30 cellular contexts compared by ENCODE assay signal in genomic region chr4:6208416-6208815, GRCh38. TPM values are rescaled to one million over a fixed set of nuclear protein-coding genes. Genes with fewer than 3 reads are reported as not detected.
"Had no signal": no experiment of that assay in that cellular context is flagged by ENCODE, and none has a peak within 500 bp of the region (broad histone marks: within the 10 kb centered on the region; RNA-seq: fewer than 3 reads in every experiment).

No MANE protein-coding gene starts in this region.

- H3K9me3 ChIP-seq: ascending aorta, right atrium auricular region, vagina had no signal

- ATAC-seq: gastroesophageal sphincter; naive thymus-derived CD8-positive, alpha-beta T cell; stimulated activated naive CD8-positive, alpha-beta T cell treated with anti-CD3 and anti-CD28 coated beads, Interleukin-15, Interleukin-2, amounts not matched to agents 100 U/mL and 50 U/mL, for 24 hours had no signal

- H3K27me3 ChIP-seq: ascending aorta, cardiac muscle cell, right atrium auricular region, vagina had no signal

- H3K27me3 Mint-ChIP-seq: memory B cell had no signal

- H3K36me3 ChIP-seq: ascending aorta, cardiac muscle cell, gastroesophageal sphincter, right atrium auricular region, vagina had no signal

- DNase-seq: activated CD4-positive, alpha-beta memory T cell treated with anti-CD3 and anti-CD28 coated beads, Interleukin-2, amount 10 ng/mL, durations not matched to agents 7 days and 5 days; activated CD4-positive, alpha-beta T cell treated with anti-CD3 and anti-CD28 coated beads, Interleukin-2, amount 10 ng/mL, durations not matched to agents 24 days and 14 days; activated CD4-positive, CD25-positive, alpha-beta regulatory T cell treated with anti-CD3 and anti-CD28 coated beads, Interleukin-2, amount 50 U/mL, for 72 hours; activated effector memory CD4-positive, alpha-beta T cell treated with Interleukin-2 at 50 U/mL for 16 hours; activated naive CD4-positive, alpha-beta T cell treated with Interleukin-2 at 50 U/mL for 16 hours; activated naive CD8-positive, alpha-beta T cell treated with anti-CD3 and anti-CD28 coated beads, Interleukin-2, amount 10 ng/mL, durations not matched to agents 7 days and 5 days; cortex of kidney; hippocampal formation; naive thymus-derived CD8-positive, alpha-beta T cell; occipital lobe; stimulated activated CD4-positive, alpha-beta T cell treated with anti-CD3 and anti-CD28 coated beads, Interleukin-4, amount 100 ng/mL, for 1 hour; stimulated activated naive CD8-positive, alpha-beta T cell treated with anti-CD3 and anti-CD28 coated beads, Interleukin-15, Interleukin-2, amounts not matched to agents 100 U/mL and 50 U/mL, for 24 hours; SW 1271; T1000 had no signal

- H3K4me3 ChIP-seq: ascending aorta, cardiac muscle cell, gastroesophageal sphincter, right atrium auricular region, vagina had no signal

- H3K4me1 ChIP-seq: ascending aorta, gastroesophageal sphincter, right atrium auricular region, vagina had no signal

- H3K36me3 Mint-ChIP-seq: activated naive CD8-positive, alpha-beta T cell treated with anti-CD3 and anti-CD28 coated beads, Interleukin-2, amount 10 ng/mL, durations not matched to agents 7 days and 5 days; brain; memory B cell; naive thymus-derived CD8-positive, alpha-beta T cell; type B pancreatic cell had no signal

- H3K4me1 Mint-ChIP-seq: activated CD4-positive, alpha-beta memory T cell treated with anti-CD3 and anti-CD28 coated beads, Interleukin-2, amount 10 ng/mL, durations not matched to agents 7 days and 5 days; activated CD4-positive, alpha-beta T cell treated with anti-CD3 and anti-CD28 coated beads, Interleukin-2, amount 10 ng/mL, durations not matched to agents 24 days and 14 days; activated naive CD8-positive, alpha-beta T cell treated with anti-CD3 and anti-CD28 coated beads, Interleukin-2, amount 10 ng/mL, durations not matched to agents 7 days and 5 days; memory B cell; naive thymus-derived CD8-positive, alpha-beta T cell had no signal

- H3K27ac Mint-ChIP-seq: activated CD4-positive, alpha-beta memory T cell treated with anti-CD3 and anti-CD28 coated beads, Interleukin-2, amount 10 ng/mL, durations not matched to agents 7 days and 5 days; activated CD4-positive, alpha-beta T cell treated with anti-CD3 and anti-CD28 coated beads, Interleukin-2, amount 10 ng/mL, durations not matched to agents 24 days and 14 days; activated naive CD8-positive, alpha-beta T cell treated with anti-CD3 and anti-CD28 coated beads, Interleukin-2, amount 10 ng/mL, durations not matched to agents 7 days and 5 days; brain; memory B cell; naive thymus-derived CD8-positive, alpha-beta T cell; T-helper 1 cell treated with Interleukin-12 subunit alpha and Interleukin-12 subunit beta and Interleukin-4 antibody, amounts not matched to agents 30 μg/mL and 1 μg/mL, for 36 hours; type B pancreatic cell had no signal

- H3K9me3 Mint-ChIP-seq: activated CD4-positive, alpha-beta T cell treated with anti-CD3 and anti-CD28 coated beads, Interleukin-2, amount 10 ng/mL, durations not matched to agents 24 days and 14 days; activated naive CD8-positive, alpha-beta T cell treated with anti-CD3 and anti-CD28 coated beads, Interleukin-2, amount 10 ng/mL, durations not matched to agents 7 days and 5 days; memory B cell; neural crest cell; type B pancreatic cell had no signal

- H3K4me3 Mint-ChIP-seq: activated CD4-positive, alpha-beta memory T cell treated with anti-CD3 and anti-CD28 coated beads, Interleukin-2, amount 10 ng/mL, durations not matched to agents 7 days and 5 days; activated CD4-positive, alpha-beta T cell treated with anti-CD3 and anti-CD28 coated beads, Interleukin-2, amount 10 ng/mL, durations not matched to agents 24 days and 14 days; activated naive CD8-positive, alpha-beta T cell treated with anti-CD3 and anti-CD28 coated beads, Interleukin-2, amount 10 ng/mL, durations not matched to agents 7 days and 5 days; brain; memory B cell; naive thymus-derived CD8-positive, alpha-beta T cell; neural crest cell; T-helper 1 cell treated with Interleukin-12 subunit alpha and Interleukin-12 subunit beta and Interleukin-4 antibody, amounts not matched to agents 30 μg/mL and 1 μg/mL, for 36 hours; type B pancreatic cell had no signal

- H3K27ac ChIP-seq: ascending aorta, cardiac muscle cell, gastroesophageal sphincter, right atrium auricular region, vagina had no signal

RNA-seq across cellular contexts. Expression of gene JAKMIP1, which starts 8.1 kb away (rescaled TPM):
- total RNA-seq: ascending aorta, endothelial cell of umbilical vein, fibroblast of lung, fibroblast of villous mesenchyme, kidney epithelial cell, lower leg skin, pulmonary artery endothelial cell had no signal
- polyA plus RNA-seq: endothelial cell of umbilical vein, fibroblast of lung had no signal
